ENCODE assay signal across 16 cellular contexts in the genomic region with DNA sequence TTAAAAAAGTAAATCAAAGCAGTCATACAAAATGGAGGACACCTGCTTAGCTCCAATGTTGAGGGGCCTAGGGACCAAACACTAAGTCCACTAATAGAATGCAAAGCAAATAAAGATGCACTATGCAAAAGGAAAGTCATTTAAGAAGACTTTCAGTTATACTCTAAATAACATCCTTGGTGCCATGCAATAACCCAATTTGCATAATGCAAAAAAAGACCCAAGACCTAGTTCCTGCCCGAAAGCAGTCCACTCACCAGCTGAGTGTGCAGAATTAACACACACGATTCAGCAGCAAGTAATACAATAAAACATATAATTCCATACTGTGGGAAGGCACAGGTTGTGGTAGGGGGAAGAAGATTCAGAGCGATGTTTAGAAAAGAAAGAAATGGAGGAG.
DNase-seq lines count a peak whose midpoint lies in the region; ATAC-seq and TF ChIP-seq lines count a peak whose summit lies in the region.
"Had no signal": no experiment of that assay in that cellular context is flagged by ENCODE, and none has a peak within 500 bp of the region (broad histone marks: within the 10 kb centered on the region; RNA-seq: fewer than 3 reads in every experiment).

No MANE protein-coding gene starts in this region.

- DNase-seq in GM10266 (ENCODE audit: extremely low spot score) (peak; percentile 10), natural killer cell (no peak), iPS-NIHi7 (ENCODE audit: extremely low spot score) (no peak), epidermal melanocyte (ENCODE audit: insufficient read length, low spot score) (no peak), GM10248 (ENCODE audit: extremely low spot score) (no peak)
- DNase-seq: ACHN; activated CD4-positive, alpha-beta T cell treated with anti-CD3 and anti-CD28 coated beads, Interleukin-2, amount 10 ng/mL, durations not matched to agents 24 days and 14 days; activated T-cell treated with anti-CD3 and anti-CD28 coated beads, Interleukin-2, amount 50 U/mL, for 72 hours; left lung; NCI-H2081 treated with DMSO at 0.1 percent for 48 hours; nephron progenitor cell; stimulated activated naive B cell treated with anti-CD40 and anti-IgM and Interleukin-4, amounts not matched to agents 10 μg/mL and 1 μg/mL and 100 μg/mL, for 72 hours; T-helper 17 cell had no signal

- H3K36me3 Mint-ChIP-seq in natural killer cell = no peaks in the 10 kb centered on the region
- H3K36me3 Mint-ChIP-seq: stimulated activated naive B cell treated with anti-CD40 and anti-IgM and Interleukin-4, amounts not matched to agents 10 μg/mL and 1 μg/mL and 100 μg/mL, for 72 hours had no signal

- no peak overlapping the region for H3K4me3 Mint-ChIP-seq in natural killer cell
- H3K4me3 Mint-ChIP-seq: activated CD4-positive, alpha-beta T cell treated with anti-CD3 and anti-CD28 coated beads, Interleukin-2, amount 10 ng/mL, durations not matched to agents 24 days and 14 days; activated T-cell treated with anti-CD3 and anti-CD28 coated beads, Interleukin-2, amount 50 U/mL, for 72 hours; nephron progenitor cell; stimulated activated naive B cell treated with anti-CD40 and anti-IgM and Interleukin-4, amounts not matched to agents 10 μg/mL and 1 μg/mL and 100 μg/mL, for 72 hours; T-helper 17 cell had no signal

- ATAC-seq in GM21529 (IDR thresholded peaks at IDR 0.05; ENCODE audit: unreplicated experiment) (peak; percentile 64), HG03439 (IDR thresholded peaks at IDR 0.05; ENCODE audit: unreplicated experiment) (peak; percentile 73), natural killer cell (no peak), GM21390 (IDR thresholded peaks at IDR 0.05; ENCODE audit: unreplicated experiment) (no peak)
- ATAC-seq: activated T-cell treated with anti-CD3 and anti-CD28 coated beads, Interleukin-2, amount 50 U/mL, for 72 hours; left lung; stimulated activated naive B cell treated with anti-CD40 and anti-IgM and Interleukin-4, amounts not matched to agents 10 μg/mL and 1 μg/mL and 100 μg/mL, for 72 hours; T-helper 17 cell had no signal

- H3K27me3 Mint-ChIP-seq in natural killer cell (ENCODE audit: low read depth in 2 of 2) = no peaks in the 10 kb centered on the region
- H3K27me3 Mint-ChIP-seq: stimulated activated naive B cell treated with anti-CD40 and anti-IgM and Interleukin-4, amounts not matched to agents 10 μg/mL and 1 μg/mL and 100 μg/mL, for 72 hours; T-helper 17 cell had no signal

- H3K4me1 Mint-ChIP-seq in natural killer cell = peaks cover 75 to 86% of the 10 kb centered on the region in 2 donors

- intact Hi-C loops in natural killer cell (cut with micrococcal nuclease) = no loop called here

- CTCF ChIA-PET in GM10248 (lab: Yijun Ruan, JAX) = interaction anchor here (0.8 to 1.9 kb wide), 4 partner anchors 8 to 60 kb away, joined by 3 to 4 read pairs (median 4); no protein-coding TSS in a partner anchor

- no peak for TF ChIP-seq CTCF in GM10266 (IDR thresholded peaks at IDR 0.05; ENCODE audit: control insufficient read depth, insufficient read depth, low read depth, missing control alignments)
- TF ChIP-seq CTCF in natural killer cell (IDR thresholded peaks at IDR 0.05) = no peak
- TF ChIP-seq CTCF in GM10248 (IDR thresholded peaks at IDR 0.05; ENCODE audit: control extremely low read depth, extremely low read depth, low read depth, missing control alignments) = no peak

- POLR2A ChIA-PET in GM10248 (lab: Yijun Ruan, JAX) = interaction anchor here (0.7 kb wide), 1 partner anchor 23 kb away, joined by 3 read pairs; no protein-coding TSS in a partner anchor

- peak overlapping the region; percentile 67 to 70 for H3K27ac Mint-ChIP-seq in natural killer cell
- H3K27ac Mint-ChIP-seq: activated CD4-positive, alpha-beta T cell treated with anti-CD3 and anti-CD28 coated beads, Interleukin-2, amount 10 ng/mL, durations not matched to agents 24 days and 14 days; activated T-cell treated with anti-CD3 and anti-CD28 coated beads, Interleukin-2, amount 50 U/mL, for 72 hours; stimulated activated naive B cell treated with anti-CD40 and anti-IgM and Interleukin-4, amounts not matched to agents 10 μg/mL and 1 μg/mL and 100 μg/mL, for 72 hours; T-helper 17 cell had no signal

- no peaks in the 10 kb centered on the region for H3K9me3 Mint-ChIP-seq in natural killer cell
- H3K9me3 Mint-ChIP-seq: activated CD4-positive, alpha-beta T cell treated with anti-CD3 and anti-CD28 coated beads, Interleukin-2, amount 10 ng/mL, durations not matched to agents 24 days and 14 days; stimulated activated naive B cell treated with anti-CD40 and anti-IgM and Interleukin-4, amounts not matched to agents 10 μg/mL and 1 μg/mL and 100 μg/mL, for 72 hours had no signal

Comparison
In these comparisons a context has a peak if more than half of its experiments do, and no peak if none do; other contexts are left out.
1. ATAC-seq: peak in GM21529 (single experiment) and HG03439 (single experiment); none in natural killer cell (0 of 3) and GM21390 (single experiment).